Comparison of ENCODE assay signal across 1 cellular context in the genomic region with DNA sequence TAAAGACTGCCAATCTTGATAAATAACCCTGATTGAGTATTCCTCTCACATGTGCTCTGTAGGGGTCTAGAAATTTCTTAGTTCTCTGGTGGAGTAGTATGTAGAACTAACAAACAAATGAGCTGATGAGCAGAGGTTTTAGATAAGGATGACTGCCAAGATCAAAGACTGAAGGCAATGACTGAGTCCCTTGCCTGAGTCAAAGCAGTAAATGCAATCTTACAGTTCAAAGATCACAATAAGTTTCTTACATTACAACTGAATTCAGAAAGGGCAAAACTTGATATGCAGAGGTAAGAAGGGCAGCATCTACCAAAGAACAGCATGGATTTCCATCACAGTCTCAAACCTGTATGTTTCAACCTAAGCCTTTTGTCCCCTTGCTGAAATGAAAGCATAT.
TF ChIP-seq lines count a peak whose summit lies in the region.

No MANE protein-coding gene starts in this region.

TF ChIP-seq in GM12878, 131 proteins besides CTCF, POLR2A, EP300 and RAD21 (continued from another document):
- TF ChIP-seq USF1 (IDR thresholded peaks at IDR 0.05; ENCODE audit: borderline replicate concordance, extremely low read length, insufficient read depth, low read depth, low read length) (no peak), MAX (IDR thresholded peaks at IDR 0.05; ENCODE audit: low read depth, low read length) (no peak)
TF ChIP-seq in GM12878: peak in this region for 1.
